ENCODE assay signal across 18 cellular contexts in the genomic region with DNA sequence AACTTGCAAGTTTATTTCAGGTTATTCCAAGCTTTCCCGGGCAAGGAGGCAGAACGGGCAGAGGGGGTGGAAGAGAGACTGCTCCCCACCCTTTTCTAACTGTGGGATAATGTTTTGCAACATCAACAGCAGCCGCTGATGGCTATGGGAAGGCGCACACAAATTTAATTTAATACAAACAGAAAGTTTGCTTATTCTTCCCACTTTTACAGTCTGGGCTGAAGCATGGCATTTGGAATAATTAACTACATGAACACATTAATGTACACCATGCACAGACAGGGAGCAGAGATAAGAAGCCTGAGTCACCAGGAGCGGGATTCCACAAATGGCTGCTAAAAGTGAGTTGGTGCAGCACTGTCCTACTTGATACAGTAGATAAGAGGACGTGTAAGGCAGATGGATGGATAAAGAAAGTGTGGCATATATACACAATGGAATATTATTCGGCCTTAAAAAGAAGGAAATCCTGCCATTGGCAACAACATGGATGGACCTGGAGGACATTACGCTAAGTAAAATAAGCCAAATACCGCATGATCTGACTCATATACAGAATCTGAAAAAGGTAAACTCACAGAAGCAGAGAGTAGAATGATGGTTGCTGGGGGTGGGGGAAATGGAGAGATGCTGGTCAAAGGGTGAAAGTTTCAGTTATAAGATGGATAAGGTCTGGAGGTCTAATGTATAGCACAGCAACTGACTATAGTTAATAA. TPM values are rescaled to one million over a fixed set of nuclear protein-coding genes. Genes with fewer than 3 reads are reported as not detected.
A peak's percentile ranks its signal among the peaks of the same experiment; 100 is the strongest.
DNase-seq lines count a peak whose midpoint lies in the region; ATAC-seq, FAIRE-seq and TF ChIP-seq lines count a peak whose summit lies in the region.
"Had no signal": no experiment of that assay in that cellular context is flagged by ENCODE, and none has a peak within 500 bp of the region (broad histone marks: within the 10 kb centered on the region; RNA-seq: fewer than 3 reads in every experiment).

No MANE protein-coding gene starts in this region.

- H3K4me3 Mint-ChIP-seq in mesothelial cell of epicardium, result no peak overlapping the region
- H3K4me3 Mint-ChIP-seq: activated naive CD4-positive, alpha-beta T cell treated with anti-CD3 and anti-CD28 coated beads for 36 hours; central memory CD8-positive, alpha-beta T cell; stimulated activated memory B cell treated with anti-CD40 and anti-IgM and Interleukin-4, amounts not matched to agents 10 μg/mL and 1 μg/mL and 100 μg/mL, for 72 hours had no signal

- H3K27ac ChIP-seq in IMR-90 (ENCODE audit: insufficient read depth, low read length) (no peak overlapping the region), K562 (ENCODE audit: extremely low read depth, low read depth, low read length) (no peak overlapping the region), stomach smooth muscle (ENCODE audit: low read length) (peak overlapping the region; percentile 76)
- H3K27ac ChIP-seq: BLaER1 treated with 17β-estradiol and CSF1 and Interleukin-3, amounts not matched to agents 10 nM and 100 nM; KMS-11; SK-N-MC; WERI-Rb-1 had no signal

- no peaks in the 10 kb centered on the region for H3K36me3 Mint-ChIP-seq in mesothelial cell of epicardium
- H3K36me3 Mint-ChIP-seq: stimulated activated memory B cell treated with anti-CD40 and anti-IgM and Interleukin-4, amounts not matched to agents 10 μg/mL and 1 μg/mL and 100 μg/mL, for 72 hours had no signal

- H3K4me1 ChIP-seq in IMR-90 (ENCODE audit: control insufficient read depth, insufficient read depth, low read length), result peaks cover 8% of the 10 kb centered on the region; the same call in 1 of the 2 replicates
- H3K4me1 ChIP-seq in K562 (replicated peaks in 1 of 2; ENCODE audit: control insufficient read depth in 2 of 2, insufficient read depth in 2 of 2, low read length in 2 of 2), result 0 out of 5 replicates have a peak, but pooled peaks cover 0 to 6% of the 10 kb centered on the region in 2 experiments
- peaks cover 41% of the 10 kb centered on the region for H3K4me1 ChIP-seq in stomach smooth muscle (ENCODE audit: control insufficient read depth, insufficient read depth, low read length)

- in situ Hi-C loops in IMR-90 (cut with MboI; ENCODE audit: low sequenced_read_pairs), result no loop called here
- in situ Hi-C loops in K562 (cut with MboI), result no loop called here

- peaks cover 12% of the 10 kb centered on the region for H3K27me3 ChIP-seq in IMR-90 (ENCODE audit: control insufficient read depth, insufficient read depth, low read length)
- peaks cover 0 to 11% of the 10 kb centered on the region in 2 experiments; a peak in 1 of 5 replicates for H3K27me3 ChIP-seq in K562 (ENCODE audit: control insufficient read depth in 2 of 2, insufficient read depth in 2 of 2, low read length in 2 of 2)
- no peaks in the 10 kb centered on the region for H3K27me3 ChIP-seq in stomach smooth muscle (ENCODE audit: control insufficient read depth in 1 of 2, insufficient read depth in 2 of 2, low read length in 2 of 2)
- H3K27me3 ChIP-seq: BLaER1 treated with 17β-estradiol and CSF1 and Interleukin-3, amounts not matched to agents 10 nM and 100 nM had no signal

- intact Hi-C loops in IMR-90 (cut with micrococcal nuclease) (no loop called here), K562 (cut with micrococcal nuclease) (no loop called here)

- no peak for TF ChIP-seq EP300 in K562 (IDR thresholded peaks at IDR 0.05; ENCODE audit: low read length)

- ATAC-seq in IMR-90 (ENCODE audit: low read depth) (peak; percentile 74), K562 (no peak), HG03139 (IDR thresholded peaks at IDR 0.05; ENCODE audit: unreplicated experiment) (no peak)
- ATAC-seq: stimulated activated memory B cell treated with anti-CD40 and anti-IgM and Interleukin-4, amounts not matched to agents 10 μg/mL and 1 μg/mL and 100 μg/mL, for 72 hours had no signal

- H2BK120ac ChIP-seq in IMR-90 (ENCODE audit: low read depth, low read length), result no peak overlapping the region

- POLR2A ChIA-PET in IMR-90 (lab: Charles Lee; ENCODE audit: unreplicated experiment), result no interaction called here
- POLR2A ChIA-PET in K562 (lab: Yijun Ruan, JAX), result no interaction called here

- H3K23ac ChIP-seq in IMR-90 (ENCODE audit: low read depth, low read length), result no peak overlapping the region

- H4K20me1 ChIP-seq in IMR-90 (ENCODE audit: insufficient read depth, low read length) (no peaks in the 10 kb centered on the region), K562 (replicated peaks; ENCODE audit: control insufficient read depth, insufficient read depth, low read length) (no peaks in the 10 kb centered on the region)
- H4K20me1 ChIP-seq: BLaER1 treated with 17β-estradiol and CSF1 and Interleukin-3, amounts not matched to agents 10 nM and 100 nM had no signal

- no peak overlapping the region for H4K91ac ChIP-seq in IMR-90 (ENCODE audit: insufficient read depth, low read depth, low read length)

- no peak overlapping the region for H4K8ac ChIP-seq in IMR-90 (ENCODE audit: low read depth in 2 of 2, low read length in 2 of 2)

- DNase-seq in IMR-90, result no peak
- peak in 1 of 4 experiments; percentile 2 for DNase-seq in K562 (ENCODE audit: extremely low read depth in 1 of 4, low spot score in 3 of 4)
- no peak for DNase-seq in mesothelial cell of epicardium (ENCODE audit: low spot score in 2 of 2, unreplicated experiment in 2 of 2)
- DNase-seq in Kasumi-1 (lab: John Stamatoyannopoulos, UW), result no peak
- DNase-seq in NK-92 treated with Interleukin-12 subunit alpha and Interleukin-12 subunit beta, amount 100 ng/mL, for 24 hours (lab: John Stamatoyannopoulos, UW), result no peak
- DNase-seq in NCI-H2029 (lab: John Stamatoyannopoulos, UW), result no peak
- DNase-seq: activated naive CD4-positive, alpha-beta T cell treated with anti-CD3 and anti-CD28 coated beads for 36 hours; NCI-H1694 treated with DMSO at 0.1 percent for 48 hours; stimulated activated CD4-positive, alpha-beta T cell treated with anti-CD3 and anti-CD28 coated beads, Interleukin-4, amount 100 ng/mL, for 1 hour; WERI-Rb-1 had no signal

- H3K56ac ChIP-seq in IMR-90 (ENCODE audit: extremely low read depth, insufficient read depth, low read length), result no peak overlapping the region

- CTCF ChIA-PET in IMR-90 (lab: Yijun Ruan, JAX), result interaction anchor here (0.9 kb wide), 1 partner anchor 11 kb away, joined by 3 read pairs; no protein-coding TSS in a partner anchor
- CTCF ChIA-PET in K562 (lab: Yijun Ruan, JAX; ENCODE audit: low intra/inter-chr PET ratio), result no interaction called here

- H3K4me3 ChIP-seq in IMR-90 (ENCODE audit: insufficient read depth, low read depth, low read length) (no peak overlapping the region), K562 (no peak overlapping the region), stomach smooth muscle (ENCODE audit: low read length in 2 of 2) (no peak overlapping the region)
- H3K4me3 ChIP-seq: BLaER1 treated with 17β-estradiol and CSF1 and Interleukin-3, amounts not matched to agents 10 nM and 100 nM; SK-N-MC had no signal

- H3K36me3 ChIP-seq in IMR-90 (ENCODE audit: control insufficient read depth, insufficient read depth, low read length) (no peaks in the 10 kb centered on the region), K562 (ENCODE audit: control insufficient read depth, insufficient read depth, low read length) (no peaks in the 10 kb centered on the region), stomach smooth muscle (ENCODE audit: control insufficient read depth in 2 of 2, insufficient read depth in 2 of 2, low read length in 2 of 2) (no peaks in the 10 kb centered on the region)
- H3K36me3 ChIP-seq: BLaER1 treated with 17β-estradiol and CSF1 and Interleukin-3, amounts not matched to agents 10 nM and 100 nM; WERI-Rb-1 had no signal

- no peak overlapping the region for H3K18ac ChIP-seq in IMR-90 (ENCODE audit: low read depth, low read length)

- H3K9ac ChIP-seq in IMR-90 (ENCODE audit: low read depth, low read length) (no peak overlapping the region), K562 (ENCODE audit: insufficient read depth in 1 of 2, low read depth in 2 of 2, low read length in 2 of 2) (no peak overlapping the region), stomach smooth muscle (ENCODE audit: low read length in 2 of 2) (no peak overlapping the region)
- H3K9ac ChIP-seq: BLaER1 treated with 17β-estradiol and CSF1 and Interleukin-3, amounts not matched to agents 10 nM and 100 nM; KMS-11 had no signal

- no CpG with 5 or more reads among the region's 9 CpGs for WGBS in IMR-90 (ENCODE audit: extremely low coverage in 2 of 2, insufficient read length in 1 of 2), 2 experiments
- 7% methylated on average over 9 of the region's 9 CpGs for WGBS in K562 (ENCODE audit: insufficient coverage, low coverage, missing lambda C conversion rate)

- no peak overlapping the region for H2BK20ac ChIP-seq in IMR-90 (ENCODE audit: low read depth, low read length)

- no peak overlapping the region for H3K14ac ChIP-seq in IMR-90 (replicated peaks; ENCODE audit: low read depth, low read length)

- H4K5ac ChIP-seq in IMR-90 (ENCODE audit: low read depth, low read length), result no peak overlapping the region

- no peak for FAIRE-seq in K562 (lab: Jason Lieb, UNC)
- FAIRE-seq: GM12892 had no signal

- no peaks in the 10 kb centered on the region for H3K27me3 Mint-ChIP-seq in mesothelial cell of epicardium (ENCODE audit: low read depth)

- peaks cover 25% of the 10 kb centered on the region for H3K4me1 Mint-ChIP-seq in mesothelial cell of epicardium
- H3K4me1 Mint-ChIP-seq: central memory CD8-positive, alpha-beta T cell; stimulated activated memory B cell treated with anti-CD40 and anti-IgM and Interleukin-4, amounts not matched to agents 10 μg/mL and 1 μg/mL and 100 μg/mL, for 72 hours had no signal

- no peak for TF ChIP-seq RAD21 in IMR-90 (IDR thresholded peaks at IDR 0.05; ENCODE audit: low read length)
- TF ChIP-seq RAD21 in K562 (CRISPR knock-in tag; conservative IDR thresholded peaks at IDR 0.05 in 1 of 2, IDR thresholded peaks at IDR 0.05 in 1 of 2), result no peak

- no peaks in the 10 kb centered on the region for H3K79me1 ChIP-seq in IMR-90 (ENCODE audit: low read depth in 1 of 2, low read length in 2 of 2)

- no peak overlapping the region; the same call in 1 of the 2 replicates for H3K4me2 ChIP-seq in IMR-90 (ENCODE audit: low read depth, low read length)
- no peak overlapping the region for H3K4me2 ChIP-seq in K562 (ENCODE audit: insufficient read depth, low read length)
- H3K4me2 ChIP-seq: BLaER1 treated with 17β-estradiol and CSF1 and Interleukin-3, amounts not matched to agents 10 nM and 100 nM; KMS-11 had no signal

- peak overlapping the region; percentile 90 for H3K27ac Mint-ChIP-seq in mesothelial cell of epicardium
- H3K27ac Mint-ChIP-seq: activated naive CD4-positive, alpha-beta T cell treated with anti-CD3 and anti-CD28 coated beads for 36 hours; stimulated activated memory B cell treated with anti-CD40 and anti-IgM and Interleukin-4, amounts not matched to agents 10 μg/mL and 1 μg/mL and 100 μg/mL, for 72 hours had no signal

- TF ChIP-seq POLR2A in IMR-90 (IDR thresholded peaks at IDR 0.05; ENCODE audit: low read depth, low read length) (no peak), K562 (conservative IDR thresholded peaks at IDR 0.05) (no peak)

- dilution Hi-C loops in IMR-90 (cut with HindIII; ENCODE audit: low sequenced_read_pairs, unreplicated experiment), result no loop called here

- peaks cover 5% of the 10 kb centered on the region for H3K9me3 Mint-ChIP-seq in mesothelial cell of epicardium
- H3K9me3 Mint-ChIP-seq: activated naive CD4-positive, alpha-beta T cell treated with anti-CD3 and anti-CD28 coated beads for 36 hours; central memory CD8-positive, alpha-beta T cell; stimulated activated memory B cell treated with anti-CD40 and anti-IgM and Interleukin-4, amounts not matched to agents 10 μg/mL and 1 μg/mL and 100 μg/mL, for 72 hours had no signal

- no peak overlapping the region for H2AK9ac ChIP-seq in IMR-90 (replicated peaks; ENCODE audit: low read depth, low read length, poor library complexity)

- no peak overlapping the region for H2BK15ac ChIP-seq in IMR-90 (ENCODE audit: low read depth, low read length)

- H3K9me3 ChIP-seq in IMR-90 (ENCODE audit: control insufficient read depth, insufficient read depth, low read length), result peaks cover 4% of the 10 kb centered on the region; the same call in 1 of the 2 replicates
- no peaks in the 10 kb centered on the region for H3K9me3 ChIP-seq in K562 (replicated peaks; ENCODE audit: control insufficient read depth, insufficient read depth, low read depth, low read length)
- H3K9me3 ChIP-seq in stomach smooth muscle (ENCODE audit: control insufficient read depth in 2 of 2, low read length in 2 of 2), result no peaks in the 10 kb centered on the region
- H3K9me3 ChIP-seq: BLaER1 treated with 17β-estradiol and CSF1 and Interleukin-3, amounts not matched to agents 10 nM and 100 nM had no signal

- H3K79me2 ChIP-seq in K562 (ENCODE audit: control insufficient read depth, insufficient read depth, low read length), result no peaks in the 10 kb centered on the region

- no peak overlapping the region for H2AFZ ChIP-seq in IMR-90 (replicated peaks; ENCODE audit: low read length, poor library complexity)
- H2AFZ ChIP-seq in K562 (ENCODE audit: low read depth, low read length), result no peak overlapping the region

- H3K9me1 ChIP-seq in IMR-90 (ENCODE audit: insufficient read depth, low read length) (no peaks in the 10 kb centered on the region), K562 (ENCODE audit: control insufficient read depth, insufficient read depth, low read length) (no peaks in the 10 kb centered on the region)

- no peak overlapping the region for H2AK5ac ChIP-seq in IMR-90 (ENCODE audit: low read depth, low read length)

- no peak for TF ChIP-seq CTCF in IMR-90 (conservative IDR thresholded peaks at IDR 0.05; ENCODE audit: low read depth, low read length)
- no peak for TF ChIP-seq CTCF in K562 (IDR thresholded peaks at IDR 0.05 in 2 of 3, conservative IDR thresholded peaks at IDR 0.05 in 1 of 3; ENCODE audit: insufficient read depth in 2 of 3, low read depth in 1 of 3, low read length in 3 of 3)
- no peak for TF ChIP-seq CTCF in mesothelial cell of epicardium (IDR thresholded peaks at IDR 0.05; ENCODE audit: unreplicated experiment)

- BruUV-seq in IMR-90 (replicated peaks; lab: Mats Ljungman, UMichigan), result no TSS peak
- BruUV-seq in K562 (replicated peaks; lab: Mats Ljungman, UMichigan), result no TSS peak

- no peak overlapping the region for H2BK5ac ChIP-seq in IMR-90 (ENCODE audit: low read depth, low read length, poor library complexity, severe bottlenecking)

- H3K4ac ChIP-seq in IMR-90 (ENCODE audit: low read depth, low read length), result no peak overlapping the region

RNA-seq across cellular contexts. Expression of gene AFAP1L2, which starts 36.5 kb away (rescaled TPM):
- total RNA-seq in IMR-90 (2012; rRNA removed), result under 0.01 TPM in 1 of 2 replicates, not detected in the other
- 0.10 and 0.22 TPM in 2 replicates for polyA plus RNA-seq in IMR-90 (2012; rRNA removed)
- 0.13 and 0.27 TPM in 2 replicates for polyA plus RNA-seq in IMR-90 (2012; cell fraction: cytosol; rRNA removed)
- 0.31 and 0.35 TPM in 2 replicates for polyA plus RNA-seq in IMR-90 (2012; cell fraction: nucleus; rRNA removed; ENCODE audit: low replicate concordance)
- total RNA-seq in K562 (2011; cell fraction: chromatin; rRNA removed; ENCODE audit: low replicate concordance), result not detected in 2 replicates
- total RNA-seq in K562 (2011; cell fraction: nucleolus; rRNA removed), result not detected in 2 replicates
- total RNA-seq in K562 (2011; cell fraction: nucleoplasm; rRNA removed), result not detected in 2 replicates
- not detected in 2 replicates for total RNA-seq in K562 (2014; rRNA removed)
- not detected in 2 replicates for total RNA-seq in K562 (2014; rRNA removed; fragmentation: Illumina TruSeq; extraction: Trizol)
- not detected in 2 replicates for total RNA-seq in K562 (2015; rRNA removed; fragmentation: Illumina TruSeq; extraction: Trizol)
- total RNA-seq in K562 (2021), result 0.07 TPM in 2 replicates
- polyA plus RNA-seq in K562 (2011; rRNA removed), result not detected in 2 replicates
- not detected in 2 replicates for polyA plus RNA-seq in K562 (2011; cell fraction: cytosol; rRNA removed)
- polyA plus RNA-seq in K562 (2011; cell fraction: nucleus; rRNA removed), result not detected in 2 replicates
- 0.14 TPM in 1 of 2 replicates, not detected in the other for polyA plus RNA-seq in K562 (2012)
- polyA plus RNA-seq in K562 (2014; fragmentation: Illumina TruSeq; extraction: Trizol), result not detected in 2 replicates
- polyA plus RNA-seq in K562 (2014; fragmentation: Nextera tagmentation; extraction: Ambion mirVana), result not detected
- not detected in 2 replicates for polyA plus RNA-seq in K562 (2014; rRNA removed)
- not detected in 2 replicates for polyA minus RNA-seq in K562 (2011; rRNA and poly(A)+ RNA removed)
- polyA minus RNA-seq in K562 (2011; cell fraction: cytosol; rRNA and poly(A)+ RNA removed), result not detected in 2 replicates
- not detected in 2 replicates for polyA minus RNA-seq in K562 (2011; cell fraction: nucleus; rRNA and poly(A)+ RNA removed)
- 4.0 to 5.7 TPM (median 5.7 TPM) in 3 replicates for total RNA-seq in mesothelial cell of epicardium
